In the genomic region with DNA sequence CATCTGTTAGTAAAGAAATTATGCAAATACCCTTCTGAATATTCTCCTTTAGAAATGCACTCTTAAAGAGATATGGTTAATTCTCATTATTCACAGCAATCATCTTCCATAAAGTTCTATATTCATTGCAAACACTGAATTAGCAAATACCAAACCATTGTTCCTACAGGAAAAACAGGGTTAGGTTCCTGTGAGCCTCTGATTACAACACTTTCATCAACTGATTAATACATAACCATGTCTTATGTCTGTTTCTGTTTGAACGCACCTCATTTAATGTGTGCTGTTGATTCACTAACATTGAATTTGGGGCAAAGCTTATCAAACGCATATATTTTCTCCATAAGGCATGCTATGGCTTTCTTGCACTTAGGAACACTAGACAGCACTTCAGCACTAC, we compare ENCODE assay signal across 22 cellular contexts.
"Had no signal": no experiment of that assay in that cellular context is flagged by ENCODE, and none has a peak within 500 bp of the region (broad histone marks: within the 10 kb centered on the region; RNA-seq: fewer than 3 reads in every experiment).

No MANE protein-coding gene starts in this region.

- ATAC-seq: activated CD4-positive, alpha-beta T cell treated with anti-CD3 and anti-CD28 coated beads for 36 hours; activated T-cell treated with anti-CD3 and anti-CD28 coated beads, Interleukin-2, amount 50 U/mL, for 4 hours; gastroesophageal sphincter; right cardiac atrium had no signal

- H3K9me3 ChIP-seq: pancreas, suprapubic skin had no signal

- H3K4me1 Mint-ChIP-seq: nephron had no signal

- H3K4me1 ChIP-seq: pancreas, suprapubic skin had no signal

- H3K4me3 ChIP-seq: coronary artery, esophagus muscularis mucosa, gastroesophageal sphincter, heart left ventricle, pancreas, stomach, suprapubic skin, tibial nerve had no signal

- H3K27ac ChIP-seq: coronary artery, esophagus muscularis mucosa, gastroesophageal sphincter, stomach, suprapubic skin, tibial nerve had no signal

- H3K4me3 Mint-ChIP-seq: activated B cell treated with CpG ODN at 0.5 μM for 24 hours; activated CD4-positive, alpha-beta T cell treated with anti-CD3 and anti-CD28 coated beads for 36 hours; activated naive CD4-positive, alpha-beta T cell treated with anti-CD3 and anti-CD28 coated beads for 36 hours; activated T-cell treated with anti-CD3 and anti-CD28 coated beads, Interleukin-2, amount 50 U/mL, for 4 hours; nephron had no signal

- H3K27me3 ChIP-seq: esophagus muscularis mucosa, gastroesophageal sphincter, heart left ventricle, pancreas, stomach, suprapubic skin, tibial nerve had no signal

- DNase-seq: activated B cell treated with CpG ODN at 0.5 μM for 24 hours; activated CD4-positive, alpha-beta T cell treated with anti-CD3 and anti-CD28 coated beads for 36 hours; activated CD4-positive, alpha-beta T cell treated with anti-CD3 and anti-CD28 coated beads, Interleukin-2, amount 50 U/mL, for 48 hours; activated CD8-positive, alpha-beta memory T cell treated with anti-CD3 and anti-CD28 coated beads, Interleukin-2, amount 50 U/mL, for 48 hours; activated naive CD4-positive, alpha-beta T cell treated with anti-CD3 and anti-CD28 coated beads for 36 hours; activated T-cell treated with anti-CD3 and anti-CD28 coated beads, Interleukin-2, amount 50 U/mL, for 4 hours; cerebellar nuclear complex; heart left ventricle; left cardiac atrium; pancreas; right cardiac atrium; stimulated activated CD4-positive, alpha-beta T cell treated with anti-CD3 and anti-CD28 coated beads, Interleukin-12 subunit alpha, Interleukin-12 subunit beta, amount 100 ng/mL, for 4 hours; stimulated activated CD4-positive, alpha-beta T cell treated with anti-CD3 and anti-CD28 coated beads, Interleukin-4, amount 100 ng/mL, for 4 hours; stomach; T-helper 9 cell had no signal

- H3K27me3 Mint-ChIP-seq: activated B cell treated with CpG ODN at 0.5 μM for 24 hours; activated CD4-positive, alpha-beta T cell treated with anti-CD3 and anti-CD28 coated beads for 36 hours had no signal

- H3K27ac Mint-ChIP-seq: activated B cell treated with CpG ODN at 0.5 μM for 24 hours; activated CD4-positive, alpha-beta T cell treated with anti-CD3 and anti-CD28 coated beads for 36 hours; activated naive CD4-positive, alpha-beta T cell treated with anti-CD3 and anti-CD28 coated beads for 36 hours; activated T-helper 2 cell treated with anti-CD3 and anti-CD28 coated beads, Interferon-gamma antibody, Interleukin-2, Interleukin-4, amounts not matched to agents 10 μg/mL and 5 μg/mL and 100 μg/mL, durations not matched to agents 14 hours and 24 hours and 36 hours; nephron had no signal
